Comparison of ENCODE assay signal across 1 cellular context in the genomic region with DNA sequence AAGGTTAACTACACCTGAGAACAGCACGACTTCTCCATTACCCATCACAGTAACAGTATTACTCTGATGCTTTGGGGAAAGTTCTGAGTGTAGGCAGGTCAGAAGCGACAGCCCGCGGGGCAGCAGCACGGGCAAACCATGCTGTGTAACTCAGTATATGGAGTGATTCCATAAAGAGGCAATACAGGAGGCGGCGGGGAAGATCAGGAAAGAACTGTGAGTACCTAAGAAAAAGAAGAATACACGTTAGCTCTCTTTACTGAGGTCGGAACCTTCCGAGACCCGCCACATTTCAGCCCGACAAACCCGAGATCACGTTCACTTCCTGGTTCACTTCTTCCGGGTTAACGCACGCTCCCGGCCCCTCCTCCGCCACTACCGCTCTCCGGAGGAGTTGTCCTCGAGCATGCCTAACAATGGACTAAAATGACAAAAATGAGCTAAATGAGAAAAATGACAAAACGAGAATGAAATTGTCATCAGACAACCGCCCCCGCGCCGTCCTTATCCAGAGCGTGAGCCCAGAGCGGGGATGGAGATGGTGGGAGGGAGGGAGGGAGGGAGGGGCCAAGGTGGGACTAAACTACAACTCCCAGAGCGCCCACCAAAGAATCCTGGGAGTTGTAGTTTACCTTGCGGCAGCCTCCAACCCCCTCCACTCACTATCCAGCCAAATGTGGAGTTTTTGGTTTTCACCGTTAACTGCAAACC.
TF ChIP-seq lines count a peak whose summit lies in the region.

A gene with protein sequence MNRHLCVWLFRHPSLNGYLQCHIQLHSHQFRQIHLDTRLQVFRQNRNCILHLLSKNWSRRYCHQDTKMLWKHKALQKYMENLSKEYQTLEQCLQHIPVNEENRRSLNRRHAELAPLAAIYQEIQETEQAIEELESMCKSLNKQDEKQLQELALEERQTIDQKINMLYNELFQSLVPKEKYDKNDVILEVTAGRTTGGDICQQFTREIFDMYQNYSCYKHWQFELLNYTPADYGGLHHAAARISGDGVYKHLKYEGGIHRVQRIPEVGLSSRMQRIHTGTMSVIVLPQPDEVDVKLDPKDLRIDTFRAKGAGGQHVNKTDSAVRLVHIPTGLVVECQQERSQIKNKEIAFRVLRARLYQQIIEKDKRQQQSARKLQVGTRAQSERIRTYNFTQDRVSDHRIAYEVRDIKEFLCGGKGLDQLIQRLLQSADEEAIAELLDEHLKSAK (minus strand): TSS at position 316 of the 711 bp plus-strand sequence. CDS start 2,669 bp downstream, outside the sequence.

TF ChIP-seq in GM12878, 131 proteins besides CTCF, POLR2A, EP300 and RAD21 (continued from another document and continues in another):
- TF ChIP-seq, protein P1, sequence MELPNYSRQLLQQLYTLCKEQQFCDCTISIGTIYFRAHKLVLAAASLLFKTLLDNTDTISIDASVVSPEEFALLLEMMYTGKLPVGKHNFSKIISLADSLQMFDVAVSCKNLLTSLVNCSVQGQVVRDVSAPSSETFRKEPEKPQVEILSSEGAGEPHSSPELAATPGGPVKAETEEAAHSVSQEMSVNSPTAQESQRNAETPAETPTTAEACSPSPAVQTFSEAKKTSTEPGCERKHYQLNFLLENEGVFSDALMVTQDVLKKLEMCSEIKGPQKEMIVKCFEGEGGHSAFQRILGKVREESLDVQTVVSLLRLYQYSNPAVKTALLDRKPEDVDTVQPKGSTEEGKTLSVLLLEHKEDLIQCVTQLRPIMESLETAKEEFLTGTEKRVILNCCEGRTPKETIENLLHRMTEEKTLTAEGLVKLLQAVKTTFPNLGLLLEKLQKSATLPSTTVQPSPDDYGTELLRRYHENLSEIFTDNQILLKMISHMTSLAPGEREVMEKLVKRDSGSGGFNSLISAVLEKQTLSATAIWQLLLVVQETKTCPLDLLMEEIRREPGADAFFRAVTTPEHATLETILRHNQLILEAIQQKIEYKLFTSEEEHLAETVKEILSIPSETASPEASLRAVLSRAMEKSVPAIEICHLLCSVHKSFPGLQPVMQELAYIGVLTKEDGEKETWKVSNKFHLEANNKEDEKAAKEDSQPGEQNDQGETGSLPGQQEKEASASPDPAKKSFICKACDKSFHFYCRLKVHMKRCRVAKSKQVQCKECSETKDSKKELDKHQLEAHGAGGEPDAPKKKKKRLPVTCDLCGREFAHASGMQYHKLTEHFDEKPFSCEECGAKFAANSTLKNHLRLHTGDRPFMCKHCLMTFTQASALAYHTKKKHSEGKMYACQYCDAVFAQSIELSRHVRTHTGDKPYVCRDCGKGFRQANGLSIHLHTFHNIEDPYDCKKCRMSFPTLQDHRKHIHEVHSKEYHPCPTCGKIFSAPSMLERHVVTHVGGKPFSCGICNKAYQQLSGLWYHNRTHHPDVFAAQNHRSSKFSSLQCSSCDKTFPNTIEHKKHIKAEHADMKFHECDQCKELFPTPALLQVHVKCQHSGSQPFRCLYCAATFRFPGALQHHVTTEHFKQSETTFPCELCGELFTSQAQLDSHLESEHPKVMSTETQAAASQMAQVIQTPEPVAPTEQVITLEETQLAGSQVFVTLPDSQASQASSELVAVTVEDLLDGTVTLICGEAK (IDR thresholded peaks at IDR 0.05; ENCODE audit: borderline replicate concordance), result peak; percentile 99
- TF ChIP-seq TCF3 (IDR thresholded peaks at IDR 0.05; ENCODE audit: borderline replicate concordance, insufficient read depth, low read depth, low read length) (no peak), SIN3A (IDR thresholded peaks at IDR 0.05; ENCODE audit: low read depth, low read length) (peak; percentile 86), TAF1 (IDR thresholded peaks at IDR 0.05; ENCODE audit: borderline replicate concordance, low read depth, low read length) (no peak; the same call in 1 of the 2 replicates), ESRRA (IDR thresholded peaks at IDR 0.05; ENCODE audit: low read length) (peak; percentile 51; the same call in 1 of the 2 replicates), HDAC2 (IDR thresholded peaks at IDR 0.05) (no peak), STAT3 (IDR thresholded peaks at IDR 0.05; ENCODE audit: low read depth, low read length) (no peak), CREM (IDR thresholded peaks at IDR 0.05; ENCODE audit: low read depth) (peak; percentile 81), ZNF384 (IDR thresholded peaks at IDR 0.05; ENCODE audit: borderline replicate concordance, low read depth, low read length) (no peak), KAT2A (conservative IDR thresholded peaks at IDR 0.05; ENCODE audit: control insufficient read depth, low read depth, low read length) (no peak), BRCA1 (IDR thresholded peaks at IDR 0.05; ENCODE audit: low read depth, low read length) (no peak), POLR2AphosphoS5 (IDR thresholded peaks at IDR 0.05; ENCODE audit: low read length) (peak; percentile 88), LARP7 (IDR thresholded peaks at IDR 0.05) (0 out of 2 replicates have a peak, but pooled peaks have one; percentile 59), RB1 (IDR thresholded peaks at IDR 0.05; ENCODE audit: borderline replicate concordance) (peak; percentile 60; the same call in 1 of the 2 replicates), SIX5 (IDR thresholded peaks at IDR 0.05; ENCODE audit: low read depth, low read length, severe bottlenecking) (peak; percentile 89), MTA3 (IDR thresholded peaks at IDR 0.05; ENCODE audit: borderline replicate concordance, low read length) (no peak), CREB1 (IDR thresholded peaks at IDR 0.05; ENCODE audit: low read depth) (peak; percentile 65; the same call in 1 of the 2 replicates), DPF2 (IDR thresholded peaks at IDR 0.05) (no peak), IKZF2 (IDR thresholded peaks at IDR 0.05) (no peak), RAD51 (IDR thresholded peaks at IDR 0.05) (peak; percentile 22; the same call in 1 of the 2 replicates), KLF5 (IDR thresholded peaks at IDR 0.05; ENCODE audit: partially characterized antibody) (no peak), CHD1 (IDR thresholded peaks at IDR 0.05; ENCODE audit: low read depth, low read length) (no peak), JUNB (IDR thresholded peaks at IDR 0.05) (no peak), PAX5 (IDR thresholded peaks at IDR 0.05; ENCODE audit: borderline replicate concordance, low read depth, low read length) (0 out of 2 replicates have a peak, but pooled peaks have one; percentile 18), TARDBP (IDR thresholded peaks at IDR 0.05; ENCODE audit: borderline replicate concordance) (peak; percentile 64)
- TF ChIP-seq, protein P2, sequence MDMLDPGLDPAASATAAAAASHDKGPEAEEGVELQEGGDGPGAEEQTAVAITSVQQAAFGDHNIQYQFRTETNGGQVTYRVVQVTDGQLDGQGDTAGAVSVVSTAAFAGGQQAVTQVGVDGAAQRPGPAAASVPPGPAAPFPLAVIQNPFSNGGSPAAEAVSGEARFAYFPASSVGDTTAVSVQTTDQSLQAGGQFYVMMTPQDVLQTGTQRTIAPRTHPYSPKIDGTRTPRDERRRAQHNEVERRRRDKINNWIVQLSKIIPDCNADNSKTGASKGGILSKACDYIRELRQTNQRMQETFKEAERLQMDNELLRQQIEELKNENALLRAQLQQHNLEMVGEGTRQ (IDR thresholded peaks at IDR 0.05; ENCODE audit: borderline replicate concordance, low read depth, low read length), result no peak
- TF ChIP-seq, protein P3, sequence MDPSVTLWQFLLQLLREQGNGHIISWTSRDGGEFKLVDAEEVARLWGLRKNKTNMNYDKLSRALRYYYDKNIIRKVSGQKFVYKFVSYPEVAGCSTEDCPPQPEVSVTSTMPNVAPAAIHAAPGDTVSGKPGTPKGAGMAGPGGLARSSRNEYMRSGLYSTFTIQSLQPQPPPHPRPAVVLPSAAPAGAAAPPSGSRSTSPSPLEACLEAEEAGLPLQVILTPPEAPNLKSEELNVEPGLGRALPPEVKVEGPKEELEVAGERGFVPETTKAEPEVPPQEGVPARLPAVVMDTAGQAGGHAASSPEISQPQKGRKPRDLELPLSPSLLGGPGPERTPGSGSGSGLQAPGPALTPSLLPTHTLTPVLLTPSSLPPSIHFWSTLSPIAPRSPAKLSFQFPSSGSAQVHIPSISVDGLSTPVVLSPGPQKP (IDR thresholded peaks at IDR 0.05; ENCODE audit: low read depth, low read length), result no peak
- TF ChIP-seq, protein P4, sequence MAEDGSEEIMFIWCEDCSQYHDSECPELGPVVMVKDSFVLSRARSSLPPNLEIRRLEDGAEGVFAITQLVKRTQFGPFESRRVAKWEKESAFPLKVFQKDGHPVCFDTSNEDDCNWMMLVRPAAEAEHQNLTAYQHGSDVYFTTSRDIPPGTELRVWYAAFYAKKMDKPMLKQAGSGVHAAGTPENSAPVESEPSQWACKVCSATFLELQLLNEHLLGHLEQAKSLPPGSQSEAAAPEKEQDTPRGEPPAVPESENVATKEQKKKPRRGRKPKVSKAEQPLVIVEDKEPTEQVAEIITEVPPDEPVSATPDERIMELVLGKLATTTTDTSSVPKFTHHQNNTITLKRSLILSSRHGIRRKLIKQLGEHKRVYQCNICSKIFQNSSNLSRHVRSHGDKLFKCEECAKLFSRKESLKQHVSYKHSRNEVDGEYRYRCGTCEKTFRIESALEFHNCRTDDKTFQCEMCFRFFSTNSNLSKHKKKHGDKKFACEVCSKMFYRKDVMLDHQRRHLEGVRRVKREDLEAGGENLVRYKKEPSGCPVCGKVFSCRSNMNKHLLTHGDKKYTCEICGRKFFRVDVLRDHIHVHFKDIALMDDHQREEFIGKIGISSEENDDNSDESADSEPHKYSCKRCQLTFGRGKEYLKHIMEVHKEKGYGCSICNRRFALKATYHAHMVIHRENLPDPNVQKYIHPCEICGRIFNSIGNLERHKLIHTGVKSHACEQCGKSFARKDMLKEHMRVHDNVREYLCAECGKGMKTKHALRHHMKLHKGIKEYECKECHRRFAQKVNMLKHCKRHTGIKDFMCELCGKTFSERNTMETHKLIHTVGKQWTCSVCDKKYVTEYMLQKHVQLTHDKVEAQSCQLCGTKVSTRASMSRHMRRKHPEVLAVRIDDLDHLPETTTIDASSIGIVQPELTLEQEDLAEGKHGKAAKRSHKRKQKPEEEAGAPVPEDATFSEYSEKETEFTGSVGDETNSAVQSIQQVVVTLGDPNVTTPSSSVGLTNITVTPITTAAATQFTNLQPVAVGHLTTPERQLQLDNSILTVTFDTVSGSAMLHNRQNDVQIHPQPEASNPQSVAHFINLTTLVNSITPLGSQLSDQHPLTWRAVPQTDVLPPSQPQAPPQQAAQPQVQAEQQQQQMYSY (CRISPR knock-in tag; IDR thresholded peaks at IDR 0.05), result no peak
- TF ChIP-seq, protein P5, sequence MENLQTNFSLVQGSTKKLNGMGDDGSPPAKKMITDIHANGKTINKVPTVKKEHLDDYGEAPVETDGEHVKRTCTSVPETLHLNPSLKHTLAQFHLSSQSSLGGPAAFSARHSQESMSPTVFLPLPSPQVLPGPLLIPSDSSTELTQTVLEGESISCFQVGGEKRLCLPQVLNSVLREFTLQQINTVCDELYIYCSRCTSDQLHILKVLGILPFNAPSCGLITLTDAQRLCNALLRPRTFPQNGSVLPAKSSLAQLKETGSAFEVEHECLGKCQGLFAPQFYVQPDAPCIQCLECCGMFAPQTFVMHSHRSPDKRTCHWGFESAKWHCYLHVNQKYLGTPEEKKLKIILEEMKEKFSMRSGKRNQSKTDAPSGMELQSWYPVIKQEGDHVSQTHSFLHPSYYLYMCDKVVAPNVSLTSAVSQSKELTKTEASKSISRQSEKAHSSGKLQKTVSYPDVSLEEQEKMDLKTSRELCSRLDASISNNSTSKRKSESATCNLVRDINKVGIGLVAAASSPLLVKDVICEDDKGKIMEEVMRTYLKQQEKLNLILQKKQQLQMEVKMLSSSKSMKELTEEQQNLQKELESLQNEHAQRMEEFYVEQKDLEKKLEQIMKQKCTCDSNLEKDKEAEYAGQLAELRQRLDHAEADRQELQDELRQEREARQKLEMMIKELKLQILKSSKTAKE (IDR thresholded peaks at IDR 0.05; ENCODE audit: low read depth, poor library complexity, severe bottlenecking), result no peak
- TF ChIP-seq, protein P6, sequence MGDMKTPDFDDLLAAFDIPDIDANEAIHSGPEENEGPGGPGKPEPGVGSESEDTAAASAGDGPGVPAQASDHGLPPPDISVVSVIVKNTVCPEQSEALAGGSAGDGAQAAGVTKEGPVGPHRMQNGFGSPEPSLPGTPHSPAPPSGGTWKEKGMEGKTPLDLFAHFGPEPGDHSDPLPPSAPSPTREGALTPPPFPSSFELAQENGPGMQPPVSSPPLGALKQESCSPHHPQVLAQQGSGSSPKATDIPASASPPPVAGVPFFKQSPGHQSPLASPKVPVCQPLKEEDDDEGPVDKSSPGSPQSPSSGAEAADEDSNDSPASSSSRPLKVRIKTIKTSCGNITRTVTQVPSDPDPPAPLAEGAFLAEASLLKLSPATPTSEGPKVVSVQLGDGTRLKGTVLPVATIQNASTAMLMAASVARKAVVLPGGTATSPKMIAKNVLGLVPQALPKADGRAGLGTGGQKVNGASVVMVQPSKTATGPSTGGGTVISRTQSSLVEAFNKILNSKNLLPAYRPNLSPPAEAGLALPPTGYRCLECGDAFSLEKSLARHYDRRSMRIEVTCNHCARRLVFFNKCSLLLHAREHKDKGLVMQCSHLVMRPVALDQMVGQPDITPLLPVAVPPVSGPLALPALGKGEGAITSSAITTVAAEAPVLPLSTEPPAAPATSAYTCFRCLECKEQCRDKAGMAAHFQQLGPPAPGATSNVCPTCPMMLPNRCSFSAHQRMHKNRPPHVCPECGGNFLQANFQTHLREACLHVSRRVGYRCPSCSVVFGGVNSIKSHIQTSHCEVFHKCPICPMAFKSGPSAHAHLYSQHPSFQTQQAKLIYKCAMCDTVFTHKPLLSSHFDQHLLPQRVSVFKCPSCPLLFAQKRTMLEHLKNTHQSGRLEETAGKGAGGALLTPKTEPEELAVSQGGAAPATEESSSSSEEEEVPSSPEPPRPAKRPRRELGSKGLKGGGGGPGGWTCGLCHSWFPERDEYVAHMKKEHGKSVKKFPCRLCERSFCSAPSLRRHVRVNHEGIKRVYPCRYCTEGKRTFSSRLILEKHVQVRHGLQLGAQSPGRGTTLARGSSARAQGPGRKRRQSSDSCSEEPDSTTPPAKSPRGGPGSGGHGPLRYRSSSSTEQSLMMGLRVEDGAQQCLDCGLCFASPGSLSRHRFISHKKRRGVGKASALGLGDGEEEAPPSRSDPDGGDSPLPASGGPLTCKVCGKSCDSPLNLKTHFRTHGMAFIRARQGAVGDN (IDR thresholded peaks at IDR 0.05), result peak; percentile 55; the same call in 1 of the 2 replicates
- TF ChIP-seq, protein P7, sequence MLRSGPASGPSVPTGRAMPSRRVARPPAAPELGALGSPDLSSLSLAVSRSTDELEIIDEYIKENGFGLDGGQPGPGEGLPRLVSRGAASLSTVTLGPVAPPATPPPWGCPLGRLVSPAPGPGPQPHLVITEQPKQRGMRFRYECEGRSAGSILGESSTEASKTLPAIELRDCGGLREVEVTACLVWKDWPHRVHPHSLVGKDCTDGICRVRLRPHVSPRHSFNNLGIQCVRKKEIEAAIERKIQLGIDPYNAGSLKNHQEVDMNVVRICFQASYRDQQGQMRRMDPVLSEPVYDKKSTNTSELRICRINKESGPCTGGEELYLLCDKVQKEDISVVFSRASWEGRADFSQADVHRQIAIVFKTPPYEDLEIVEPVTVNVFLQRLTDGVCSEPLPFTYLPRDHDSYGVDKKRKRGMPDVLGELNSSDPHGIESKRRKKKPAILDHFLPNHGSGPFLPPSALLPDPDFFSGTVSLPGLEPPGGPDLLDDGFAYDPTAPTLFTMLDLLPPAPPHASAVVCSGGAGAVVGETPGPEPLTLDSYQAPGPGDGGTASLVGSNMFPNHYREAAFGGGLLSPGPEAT (IDR thresholded peaks at IDR 0.05; ENCODE audit: low read depth), result peak; percentile 84
- TF ChIP-seq, protein P8, sequence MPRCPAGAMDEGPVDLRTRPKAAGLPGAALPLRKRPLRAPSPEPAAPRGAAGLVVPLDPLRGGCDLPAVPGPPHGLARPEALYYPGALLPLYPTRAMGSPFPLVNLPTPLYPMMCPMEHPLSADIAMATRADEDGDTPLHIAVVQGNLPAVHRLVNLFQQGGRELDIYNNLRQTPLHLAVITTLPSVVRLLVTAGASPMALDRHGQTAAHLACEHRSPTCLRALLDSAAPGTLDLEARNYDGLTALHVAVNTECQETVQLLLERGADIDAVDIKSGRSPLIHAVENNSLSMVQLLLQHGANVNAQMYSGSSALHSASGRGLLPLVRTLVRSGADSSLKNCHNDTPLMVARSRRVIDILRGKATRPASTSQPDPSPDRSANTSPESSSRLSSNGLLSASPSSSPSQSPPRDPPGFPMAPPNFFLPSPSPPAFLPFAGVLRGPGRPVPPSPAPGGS (IDR thresholded peaks at IDR 0.05; ENCODE audit: borderline replicate concordance, insufficient read depth, low read depth, low read length, poor library complexity, severe bottlenecking), result no peak
